In genomic region chr2:74244286-74244685, GRCh38 we compare ENCODE assay signal across 2 cellular contexts.
TF ChIP-seq lines count a peak whose summit lies in the region.

No MANE protein-coding gene starts in this region.

TF ChIP-seq in HepG2, 621 proteins besides CTCF, POLR2A, EP300 and RAD21:
- TF ChIP-seq HNRNPK (IDR thresholded peaks at IDR 0.05; ENCODE audit: low read depth, low read length, poor library complexity, severe bottlenecking) (peak; percentile 64), ZNF563 (CRISPR knock-in tag; IDR thresholded peaks at IDR 0.05) (no peak)

TF ChIP-seq in K562, 482 proteins besides CTCF, POLR2A, EP300 and RAD21:
- TF ChIP-seq EP400 (IDR thresholded peaks at IDR 0.05) (no peak), ZNF512 (tag; IDR thresholded peaks at IDR 0.05) (peak; percentile 83), THRB (CRISPR knock-in tag; conservative IDR thresholded peaks at IDR 0.05) (0 out of 2 replicates have a peak, but pooled peaks have one; percentile 60)
